Comparison of ENCODE assay signal across 1 cellular context in the genomic region with DNA sequence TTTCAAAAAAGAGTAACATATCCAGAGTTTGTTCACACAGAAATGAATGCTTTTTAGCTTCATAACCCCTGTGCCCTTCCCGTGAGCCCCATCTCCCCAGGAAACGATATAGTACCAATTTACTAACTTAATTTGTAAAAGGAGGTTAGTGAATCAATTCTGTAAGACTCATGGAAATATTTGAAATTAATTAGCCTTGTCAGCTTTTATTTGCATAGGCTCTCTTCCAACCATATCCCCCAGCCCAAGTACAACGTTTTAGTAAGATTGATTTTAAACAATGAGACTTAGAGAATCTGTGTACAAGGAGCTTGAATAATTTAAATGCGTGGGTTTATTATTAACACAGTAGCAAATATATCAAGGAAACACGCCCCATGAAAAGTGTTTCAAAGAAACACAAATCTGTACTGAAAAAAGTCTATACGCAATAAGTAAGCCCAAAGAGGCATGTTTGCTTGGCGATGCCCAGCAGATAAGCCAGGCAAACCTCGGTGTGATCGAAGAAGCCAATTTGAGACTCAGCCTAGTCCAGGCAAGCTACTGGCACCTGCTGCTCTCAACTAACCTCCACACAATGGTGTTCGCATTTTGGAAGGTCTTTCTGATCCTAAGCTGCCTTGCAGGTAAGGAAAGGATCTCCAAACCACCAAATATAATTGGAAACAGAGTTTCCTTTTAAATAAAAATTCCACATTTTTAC.
TF ChIP-seq lines count a peak whose summit lies in the region.

VSIG1 (plus strand) TSS at position 512 of the 703 bp plus-strand sequence; CDS start at position 578, 66 bp downstream.

TF ChIP-seq in WTC11, 78 proteins besides CTCF, POLR2A, EP300 and RAD21 (continued from another document):
- TF ChIP-seq, protein P1, sequence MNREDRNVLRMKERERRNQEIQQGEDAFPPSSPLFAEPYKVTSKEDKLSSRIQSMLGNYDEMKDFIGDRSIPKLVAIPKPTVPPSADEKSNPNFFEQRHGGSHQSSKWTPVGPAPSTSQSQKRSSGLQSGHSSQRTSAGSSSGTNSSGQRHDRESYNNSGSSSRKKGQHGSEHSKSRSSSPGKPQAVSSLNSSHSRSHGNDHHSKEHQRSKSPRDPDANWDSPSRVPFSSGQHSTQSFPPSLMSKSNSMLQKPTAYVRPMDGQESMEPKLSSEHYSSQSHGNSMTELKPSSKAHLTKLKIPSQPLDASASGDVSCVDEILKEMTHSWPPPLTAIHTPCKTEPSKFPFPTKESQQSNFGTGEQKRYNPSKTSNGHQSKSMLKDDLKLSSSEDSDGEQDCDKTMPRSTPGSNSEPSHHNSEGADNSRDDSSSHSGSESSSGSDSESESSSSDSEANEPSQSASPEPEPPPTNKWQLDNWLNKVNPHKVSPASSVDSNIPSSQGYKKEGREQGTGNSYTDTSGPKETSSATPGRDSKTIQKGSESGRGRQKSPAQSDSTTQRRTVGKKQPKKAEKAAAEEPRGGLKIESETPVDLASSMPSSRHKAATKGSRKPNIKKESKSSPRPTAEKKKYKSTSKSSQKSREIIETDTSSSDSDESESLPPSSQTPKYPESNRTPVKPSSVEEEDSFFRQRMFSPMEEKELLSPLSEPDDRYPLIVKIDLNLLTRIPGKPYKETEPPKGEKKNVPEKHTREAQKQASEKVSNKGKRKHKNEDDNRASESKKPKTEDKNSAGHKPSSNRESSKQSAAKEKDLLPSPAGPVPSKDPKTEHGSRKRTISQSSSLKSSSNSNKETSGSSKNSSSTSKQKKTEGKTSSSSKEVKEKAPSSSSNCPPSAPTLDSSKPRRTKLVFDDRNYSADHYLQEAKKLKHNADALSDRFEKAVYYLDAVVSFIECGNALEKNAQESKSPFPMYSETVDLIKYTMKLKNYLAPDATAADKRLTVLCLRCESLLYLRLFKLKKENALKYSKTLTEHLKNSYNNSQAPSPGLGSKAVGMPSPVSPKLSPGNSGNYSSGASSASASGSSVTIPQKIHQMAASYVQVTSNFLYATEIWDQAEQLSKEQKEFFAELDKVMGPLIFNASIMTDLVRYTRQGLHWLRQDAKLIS (CRISPR knock-in tag; IDR thresholded peaks at IDR 0.05; ENCODE audit: borderline replicate concordance) = no peak
- TF ChIP-seq, protein P2, sequence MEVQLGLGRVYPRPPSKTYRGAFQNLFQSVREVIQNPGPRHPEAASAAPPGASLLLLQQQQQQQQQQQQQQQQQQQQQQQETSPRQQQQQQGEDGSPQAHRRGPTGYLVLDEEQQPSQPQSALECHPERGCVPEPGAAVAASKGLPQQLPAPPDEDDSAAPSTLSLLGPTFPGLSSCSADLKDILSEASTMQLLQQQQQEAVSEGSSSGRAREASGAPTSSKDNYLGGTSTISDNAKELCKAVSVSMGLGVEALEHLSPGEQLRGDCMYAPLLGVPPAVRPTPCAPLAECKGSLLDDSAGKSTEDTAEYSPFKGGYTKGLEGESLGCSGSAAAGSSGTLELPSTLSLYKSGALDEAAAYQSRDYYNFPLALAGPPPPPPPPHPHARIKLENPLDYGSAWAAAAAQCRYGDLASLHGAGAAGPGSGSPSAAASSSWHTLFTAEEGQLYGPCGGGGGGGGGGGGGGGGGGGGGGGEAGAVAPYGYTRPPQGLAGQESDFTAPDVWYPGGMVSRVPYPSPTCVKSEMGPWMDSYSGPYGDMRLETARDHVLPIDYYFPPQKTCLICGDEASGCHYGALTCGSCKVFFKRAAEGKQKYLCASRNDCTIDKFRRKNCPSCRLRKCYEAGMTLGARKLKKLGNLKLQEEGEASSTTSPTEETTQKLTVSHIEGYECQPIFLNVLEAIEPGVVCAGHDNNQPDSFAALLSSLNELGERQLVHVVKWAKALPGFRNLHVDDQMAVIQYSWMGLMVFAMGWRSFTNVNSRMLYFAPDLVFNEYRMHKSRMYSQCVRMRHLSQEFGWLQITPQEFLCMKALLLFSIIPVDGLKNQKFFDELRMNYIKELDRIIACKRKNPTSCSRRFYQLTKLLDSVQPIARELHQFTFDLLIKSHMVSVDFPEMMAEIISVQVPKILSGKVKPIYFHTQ (CRISPR knock-in tag; IDR thresholded peaks at IDR 0.05) = no peak
- TF ChIP-seq PRDM15 (CRISPR knock-in tag; IDR thresholded peaks at IDR 0.05) = no peak
- TF ChIP-seq NR3C1 (CRISPR knock-in tag; conservative IDR thresholded peaks at IDR 0.05; ENCODE audit: low read depth) = no peak
- no peak for TF ChIP-seq ZNF512 (CRISPR knock-in tag; IDR thresholded peaks at IDR 0.05; ENCODE audit: borderline replicate concordance)
- TF ChIP-seq, protein P3, sequence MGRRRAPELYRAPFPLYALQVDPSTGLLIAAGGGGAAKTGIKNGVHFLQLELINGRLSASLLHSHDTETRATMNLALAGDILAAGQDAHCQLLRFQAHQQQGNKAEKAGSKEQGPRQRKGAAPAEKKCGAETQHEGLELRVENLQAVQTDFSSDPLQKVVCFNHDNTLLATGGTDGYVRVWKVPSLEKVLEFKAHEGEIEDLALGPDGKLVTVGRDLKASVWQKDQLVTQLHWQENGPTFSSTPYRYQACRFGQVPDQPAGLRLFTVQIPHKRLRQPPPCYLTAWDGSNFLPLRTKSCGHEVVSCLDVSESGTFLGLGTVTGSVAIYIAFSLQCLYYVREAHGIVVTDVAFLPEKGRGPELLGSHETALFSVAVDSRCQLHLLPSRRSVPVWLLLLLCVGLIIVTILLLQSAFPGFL (CRISPR knock-in tag; IDR thresholded peaks at IDR 0.05; ENCODE audit: borderline replicate concordance) = no peak
- TF ChIP-seq FOXJ3 (CRISPR knock-in tag; IDR thresholded peaks at IDR 0.05; ENCODE audit: borderline replicate concordance) = no peak
- no peak for TF ChIP-seq USF2 (CRISPR knock-in tag; IDR thresholded peaks at IDR 0.05)
- TF ChIP-seq E2F1 (CRISPR knock-in tag; IDR thresholded peaks at IDR 0.05) = no peak
- no peak for TF ChIP-seq SMAD3 (CRISPR knock-in tag; IDR thresholded peaks at IDR 0.05; ENCODE audit: borderline replicate concordance)
- TF ChIP-seq NFATC4 (CRISPR knock-in tag; IDR thresholded peaks at IDR 0.05) = no peak
TF ChIP-seq in WTC11: peak in this region for 0.
